Comparison of ENCODE assay signal across 9 cellular contexts in genomic region chr3:185822221-185822956, GRCh38. TPM values are rescaled to one million over a fixed set of nuclear protein-coding genes. Genes with fewer than 3 reads are reported as not detected.
A peak's percentile ranks its signal among the peaks of the same experiment; 100 is the strongest.
DNase-seq lines count a peak whose midpoint lies in the region; ATAC-seq, FAIRE-seq and TF ChIP-seq lines count a peak whose summit lies in the region.
"Had no signal": no experiment of that assay in that cellular context is flagged by ENCODE, and none has a peak within 500 bp of the region (broad histone marks: within the 10 kb centered on the region; RNA-seq: fewer than 3 reads in every experiment).

No MANE protein-coding gene starts in this region.

- H3K36me3 ChIP-seq in left lung: no peaks in the 10 kb centered on the region

- intact Hi-C loops in left lung (cut with DNase I): no loop called here

- DNase-seq in A549 (ENCODE audit: low read depth in 1 of 2, low spot score in 1 of 2): no peak
- peak; percentile 89 for DNase-seq in HT1080 (ENCODE audit: low read depth)
- no peak for DNase-seq in left lung
- DNase-seq in stimulated activated CD4-positive, alpha-beta T cell treated with anti-CD3 and anti-CD28 coated beads, Interleukin-2, amount 100 ng/mL, for 48 hours: no peak
- DNase-seq in NCI-H524 (lab: John Stamatoyannopoulos, UW): no peak

- no peak for TF ChIP-seq RAD21 in A549 (conservative IDR thresholded peaks at IDR 0.05 in 1 of 2, IDR thresholded peaks at IDR 0.05 in 1 of 2)

- H3K27me3 ChIP-seq in left lung: peaks cover 0 to 64% of the 10 kb centered on the region in 2 donors

- POLR2A ChIA-PET in A549 (lab: Yijun Ruan, JAX): interaction anchor here (0.6 to 2.2 kb wide), 3 partner anchors 37 to 115 kb away, joined by 4 to 9 read pairs (median 5); partner anchors contain the start of gene TRA2B

- CTCF ChIA-PET in A549 (lab: Yijun Ruan, JAX): interaction anchor here (0.6 to 2.9 kb wide), 7 partner anchors 30 to 162 kb away, joined by 3 to 15 read pairs (median 6); no protein-coding TSS in a partner anchor

- H3K4me3 Mint-ChIP-seq in brain: peak overlapping the region; percentile 89 to 99 (median 98)

- H3K4me1 ChIP-seq in A549 (peaks cover 44% of the 10 kb centered on the region), left lung (peaks cover 0 to 27% of the 10 kb centered on the region in 2 donors)

- TF ChIP-seq CTCF in A549 (IDR thresholded peaks at IDR 0.05) (no peak), brain (conservative IDR thresholded peaks at IDR 0.05) (no peak), left lung (IDR thresholded peaks at IDR 0.05) (no peak)

- WGBS in A549 (ENCODE audit: missing lambda C conversion rate): 3% methylated on average over 9 of the region's 9 CpGs

- peaks cover 3% of the 10 kb centered on the region for H3K36me3 Mint-ChIP-seq in brain

- FAIRE-seq in A549 (lab: Jason Lieb, UNC): no peak
- FAIRE-seq: endometrium had no signal

- TF ChIP-seq EP300 in A549 (IDR thresholded peaks at IDR 0.05): no peak

- peak overlapping the region; percentile 99 for H3K4me2 ChIP-seq in A549

- peak overlapping the region; percentile 91 for H3K4me3 ChIP-seq in A549
- H3K4me3 ChIP-seq in left lung: peak overlapping the region; percentile 64 to 75

- H3K27me3 Mint-ChIP-seq in brain: peaks cover 19% of the 10 kb centered on the region

- peaks cover 65% of the 10 kb centered on the region for H3K4me1 Mint-ChIP-seq in brain

- H3K9me3 Mint-ChIP-seq in brain: no peaks in the 10 kb centered on the region

- H3K9me3 ChIP-seq in A549 (no peaks in the 10 kb centered on the region), left lung (no peaks in the 10 kb centered on the region)

- ATAC-seq in A549: no peak
- no peak for ATAC-seq in left lung
- ATAC-seq in GM19023 (IDR thresholded peaks at IDR 0.05; ENCODE audit: unreplicated experiment): no peak
- ATAC-seq in HG03521 (IDR thresholded peaks at IDR 0.05; ENCODE audit: unreplicated experiment): no peak

- H3K27ac Mint-ChIP-seq in brain: peak overlapping the region in 4 of 5 experiments; percentile 91 to 98 (median 96)

- H3K27ac ChIP-seq in A549: peak overlapping the region; percentile 94 to 99
- H3K27ac ChIP-seq in left lung: peak overlapping the region; percentile 79 to 90

- no peak for TF ChIP-seq POLR2A in A549 (IDR thresholded peaks at IDR 0.05; ENCODE audit: low read length)

TF ChIP-seq in A549, 52 proteins besides CTCF, POLR2A, EP300 and RAD21:
- TF ChIP-seq CEBPB (IDR thresholded peaks at IDR 0.05) (peak in 1 of 2 experiments; percentile 73; a peak in 2 of 4 replicates), GATA3 (IDR thresholded peaks at IDR 0.05; ENCODE audit: borderline replicate concordance) (peak; percentile 28; the same call in 1 of the 2 replicates), PBX3 (IDR thresholded peaks at IDR 0.05) (no peak), HMGXB4 (CRISPR knock-in tag; IDR thresholded peaks at IDR 0.05; ENCODE audit: borderline replicate concordance) (no peak), ZC3H11A (IDR thresholded peaks at IDR 0.05) (no peak), MAFK (IDR thresholded peaks at IDR 0.05; ENCODE audit: partially characterized antibody) (peak; percentile 50), HOXB5 (CRISPR knock-in tag; IDR thresholded peaks at IDR 0.05) (no peak), JUNB (IDR thresholded peaks at IDR 0.05) (0 out of 2 replicates have a peak, but pooled peaks have one; percentile 46), HEYL (CRISPR knock-in tag; IDR thresholded peaks at IDR 0.05) (no peak), HDAC2 (IDR thresholded peaks at IDR 0.05) (no peak), FOSL2 (IDR thresholded peaks at IDR 0.05) (peak; percentile 39; the same call in 1 of the 2 replicates), FOSL2 (CRISPR knock-in tag; IDR thresholded peaks at IDR 0.05) (peak; percentile 70)

RNA-seq across cellular contexts. Expression of gene IGF2BP2, which starts 2.5 kb away (rescaled TPM):
- 2.2 and 4.6 TPM in 2 replicates for polyA plus RNA-seq in A549 (2011; rRNA removed)
- polyA plus RNA-seq in A549 (2012; cell fraction: cytosol; rRNA removed): 0.62 and 1.0 TPM in 2 replicates
- 0.95 and 2.5 TPM in 2 replicates for polyA plus RNA-seq in A549 (2012; cell fraction: nucleus; rRNA removed)
- 6.1 to 7.6 TPM (median 6.5 TPM) in 3 replicates for polyA plus RNA-seq in A549 (2017; fragmentation: RNase III; extraction: RNeasy Plus Mini Kit Qiagen cat#74134 plus additional on column Dnase treatment)
- 4.7 and 6.8 TPM in 2 replicates for polyA minus RNA-seq in A549 (2011; rRNA and poly(A)+ RNA removed)
- 138 and 157 TPM in 2 replicates for total RNA-seq in HT1080 (2014; rRNA removed; shearing (Covaris generic))
- polyA plus RNA-seq in HT1080 (2015; cell fraction: cytosol; rRNA removed): 206 and 267 TPM in 2 replicates
- polyA plus RNA-seq in HT1080 (2015; cell fraction: nucleus; rRNA removed): 287 and 324 TPM in 2 replicates
- polyA plus RNA-seq in brain (ENCODE audit: insufficient read depth, low read depth, low replicate concordance): 0.46 TPM
- total RNA-seq in left lung: 10 to 100 TPM; 16.8 to 17.6 TPM
